29 cellular contexts compared by ENCODE assay signal in the genomic region with DNA sequence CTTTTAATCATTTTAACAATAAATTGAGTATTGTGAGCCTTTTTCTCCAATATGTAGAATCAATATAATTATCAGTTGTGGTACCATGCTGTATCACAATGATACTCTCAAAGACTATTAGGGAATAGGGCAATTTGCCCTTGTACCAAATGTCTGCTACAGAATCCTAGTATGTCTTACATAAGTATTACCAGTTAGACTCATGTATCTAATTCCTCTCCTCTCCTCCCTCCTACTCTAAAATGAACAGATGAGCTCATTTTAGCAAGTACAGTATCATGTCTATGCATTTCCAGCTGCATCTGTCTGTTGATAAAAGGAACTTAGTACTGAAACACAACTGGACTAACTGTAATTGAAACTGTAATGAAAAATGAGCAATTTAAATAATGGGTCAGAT.
"Had no signal": no experiment of that assay in that cellular context is flagged by ENCODE, and none has a peak within 500 bp of the region (broad histone marks: within the 10 kb centered on the region; RNA-seq: fewer than 3 reads in every experiment).

No MANE protein-coding gene starts in this region.

- H3K4me3 Mint-ChIP-seq: activated CD4-positive, alpha-beta T cell treated with anti-CD3 and anti-CD28 coated beads, Interleukin-2, amount 10 ng/mL, durations not matched to agents 24 days and 14 days; activated CD8-positive, alpha-beta T cell treated with anti-CD3 and anti-CD28 coated beads for 36 hours; activated naive CD8-positive, alpha-beta T cell treated with anti-CD3 and anti-CD28 coated beads for 36 hours; activated T-cell treated with anti-CD3 and anti-CD28 coated beads, Interleukin-2, amount 50 U/mL, for 72 hours; activated T-helper 17 cell treated with anti-CD3 and anti-CD28 coated beads, Interleukin-2, amount 50 U/mL, for 72 hours had no signal

- H3K36me3 Mint-ChIP-seq: activated naive CD8-positive, alpha-beta T cell treated with anti-CD3 and anti-CD28 coated beads for 36 hours had no signal

- H3K4me1 ChIP-seq: ascending aorta, Peyer's patch, SJCRH30 had no signal

- H3K36me3 ChIP-seq: ascending aorta, Peyer's patch, SJCRH30, WERI-Rb-1 had no signal

- H3K27ac ChIP-seq: ascending aorta, Peyer's patch, SJCRH30, SK-N-MC, WERI-Rb-1 had no signal

- H3K9me3 ChIP-seq: ascending aorta, Peyer's patch, SJCRH30 had no signal

- H3K4me1 Mint-ChIP-seq: activated CD4-positive, alpha-beta T cell treated with anti-CD3 and anti-CD28 coated beads, Interleukin-2, amount 10 ng/mL, durations not matched to agents 24 days and 14 days; activated naive CD8-positive, alpha-beta T cell treated with anti-CD3 and anti-CD28 coated beads for 36 hours; activated T-helper 17 cell treated with anti-CD3 and anti-CD28 coated beads, Interleukin-2, amount 50 U/mL, for 72 hours had no signal

- DNase-seq: activated CD4-positive, alpha-beta T cell treated with anti-CD3 and anti-CD28 coated beads, Interleukin-2, amount 10 ng/mL, durations not matched to agents 24 days and 14 days; activated CD4-positive, alpha-beta T cell treated with anti-CD3 and anti-CD28 coated beads, Interleukin-2, amount 50 U/mL, for 4 hours; activated CD8-positive, alpha-beta T cell treated with anti-CD3 and anti-CD28 coated beads for 36 hours; activated effector memory CD4-positive, alpha-beta T cell treated with anti-CD3 and anti-CD28 coated beads, Interleukin-2, amount 50 U/mL, for 16 hours; activated naive CD4-positive, alpha-beta T cell; activated naive CD4-positive, alpha-beta T cell treated with anti-CD3 and anti-CD28 coated beads, Interleukin-2, amount 50 U/mL, for 16 hours; activated naive CD8-positive, alpha-beta T cell treated with anti-CD3 and anti-CD28 coated beads for 36 hours; activated T-cell treated with anti-CD3 and anti-CD28 coated beads, Interleukin-2, amount 50 U/mL, for 1 hour; activated T-cell treated with anti-CD3 and anti-CD28 coated beads, Interleukin-2, amount 50 U/mL, for 72 hours; amygdala; NCI-H1105; NCI-H1417 treated with DMSO at 0.1 percent for 48 hours; NCI-H187 treated with DMSO at 0.1 percent for 48 hours; NCI-H2081; NCI-H510A; NCI-H526; NCI-H748 treated with DMSO at 0.1 percent for 48 hours; NK-92 treated with Interleukin-12 subunit alpha and Interleukin-12 subunit beta, amount 100 ng/mL, for 24 hours; PC-3; Peyer's patch; Right ventricle myocardium superior; RPMI8226; SJCRH30; T1000; WERI-Rb-1 had no signal

- H3K4me3 ChIP-seq: ascending aorta, K562, Peyer's patch, SJCRH30, SK-N-MC had no signal

- ATAC-seq: activated CD8-positive, alpha-beta T cell treated with anti-CD3 and anti-CD28 coated beads for 36 hours; activated T-cell treated with anti-CD3 and anti-CD28 coated beads, Interleukin-2, amount 50 U/mL, for 72 hours; activated T-helper 17 cell treated with anti-CD3 and anti-CD28 coated beads, Interleukin-2, amount 50 U/mL, for 72 hours; K562; PC-3 had no signal

- H3K27ac Mint-ChIP-seq: activated CD4-positive, alpha-beta T cell treated with anti-CD3 and anti-CD28 coated beads, Interleukin-2, amount 10 ng/mL, durations not matched to agents 24 days and 14 days; activated CD8-positive, alpha-beta T cell treated with anti-CD3 and anti-CD28 coated beads for 36 hours; activated naive CD8-positive, alpha-beta T cell treated with anti-CD3 and anti-CD28 coated beads for 36 hours; activated T-cell treated with anti-CD3 and anti-CD28 coated beads, Interleukin-2, amount 50 U/mL, for 72 hours; activated T-helper 17 cell treated with anti-CD3 and anti-CD28 coated beads, Interleukin-2, amount 50 U/mL, for 72 hours had no signal

- H3K27me3 ChIP-seq: ascending aorta, Peyer's patch, SJCRH30 had no signal

- H3K9me3 Mint-ChIP-seq: activated CD4-positive, alpha-beta T cell treated with anti-CD3 and anti-CD28 coated beads, Interleukin-2, amount 10 ng/mL, durations not matched to agents 24 days and 14 days; activated CD8-positive, alpha-beta T cell treated with anti-CD3 and anti-CD28 coated beads for 36 hours; activated naive CD8-positive, alpha-beta T cell treated with anti-CD3 and anti-CD28 coated beads for 36 hours; activated T-cell treated with anti-CD3 and anti-CD28 coated beads, Interleukin-2, amount 50 U/mL, for 72 hours; activated T-helper 17 cell treated with anti-CD3 and anti-CD28 coated beads, Interleukin-2, amount 50 U/mL, for 72 hours had no signal
